26 cellular contexts compared by ENCODE assay signal in genomic region chr5:32089146-32090000, GRCh38.
"Had no signal": no experiment of that assay in that cellular context is flagged by ENCODE, and none has a peak within 500 bp of the region (broad histone marks: within the 10 kb centered on the region; RNA-seq: fewer than 3 reads in every experiment).

No MANE protein-coding gene starts in this region.

- DNase-seq: activated CD4-positive, alpha-beta T cell treated with anti-CD3 and anti-CD28 coated beads for 36 hours; activated CD8-positive, alpha-beta T cell treated with anti-CD3 and anti-CD28 coated beads for 36 hours; activated T-cell treated with anti-CD3 and anti-CD28 coated beads for 4 hours; aorta; caudate nucleus; KG1; NCI-H1092; NCI-H1417 treated with DMSO at 0.1 percent for 48 hours; NCI-H1694 treated with DMSO at 0.1 percent for 48 hours; NCI-H2029 treated with DMSO at 0.1 percent for 48 hours; NCI-H345; NCI-H510A; NCI-H526 treated with DMSO at 0.1 percent for 48 hours; NCI-H82; NK-92 treated with Interleukin-12 subunit alpha and Interleukin-12 subunit beta, amount 100 ng/mL, for 24 hours; OCI-M1; Right ventricle myocardium superior; RPMI8226; SJCRH30; SK-N-SH; T-helper 1 cell; WERI-Rb-1 had no signal

- H3K27ac Mint-ChIP-seq: activated CD4-positive, alpha-beta T cell treated with anti-CD3 and anti-CD28 coated beads for 36 hours; activated CD8-positive, alpha-beta T cell treated with anti-CD3 and anti-CD28 coated beads for 36 hours; activated naive CD4-positive, alpha-beta T cell treated with anti-CD3 and anti-CD28 coated beads, Interleukin-2, amount 50 U/mL, for 24 hours; IgD-negative memory B cell had no signal

- H3K4me2 ChIP-seq: SK-N-SH had no signal

- H3K36me3 ChIP-seq: breast epithelium, SJCRH30 had no signal

- H3K4me1 ChIP-seq: breast epithelium, SJCRH30 had no signal

- H3K27me3 ChIP-seq: breast epithelium, SJCRH30 had no signal

- H3K4me3 Mint-ChIP-seq: activated CD4-positive, alpha-beta T cell treated with anti-CD3 and anti-CD28 coated beads for 36 hours; activated CD8-positive, alpha-beta T cell treated with anti-CD3 and anti-CD28 coated beads for 36 hours; activated naive CD4-positive, alpha-beta T cell treated with anti-CD3 and anti-CD28 coated beads, Interleukin-2, amount 50 U/mL, for 24 hours; IgD-negative memory B cell had no signal

- H3K4me3 ChIP-seq: breast epithelium, SJCRH30 had no signal

- ATAC-seq: activated CD4-positive, alpha-beta T cell treated with anti-CD3 and anti-CD28 coated beads for 36 hours; activated CD8-positive, alpha-beta T cell treated with anti-CD3 and anti-CD28 coated beads for 36 hours; Panc1 had no signal

- H3K27me3 Mint-ChIP-seq: activated CD4-positive, alpha-beta T cell treated with anti-CD3 and anti-CD28 coated beads for 36 hours; activated CD8-positive, alpha-beta T cell treated with anti-CD3 and anti-CD28 coated beads for 36 hours; activated naive CD4-positive, alpha-beta T cell treated with anti-CD3 and anti-CD28 coated beads, Interleukin-2, amount 50 U/mL, for 24 hours; IgD-negative memory B cell had no signal

- H3K27ac ChIP-seq: breast epithelium, SJCRH30, WERI-Rb-1 had no signal

- H3K9me3 ChIP-seq: SJCRH30, SK-N-SH had no signal

- H3K9me3 Mint-ChIP-seq: activated CD8-positive, alpha-beta T cell treated with anti-CD3 and anti-CD28 coated beads for 36 hours; activated naive CD4-positive, alpha-beta T cell treated with anti-CD3 and anti-CD28 coated beads, Interleukin-2, amount 50 U/mL, for 24 hours; IgD-negative memory B cell had no signal
